8 cellular contexts compared by ENCODE assay signal in genomic region chr12:51218607-51219161, GRCh38. TPM values are rescaled to one million over a fixed set of nuclear protein-coding genes. Genes with fewer than 3 reads are reported as not detected.
DNase-seq lines count a peak whose midpoint lies in the region; ATAC-seq and TF ChIP-seq lines count a peak whose summit lies in the region.

No MANE protein-coding gene starts in this region.

- POLR2A ChIA-PET in activated B cell treated with CpG ODN at 0.5 μM for 24 hours (lab: Charles Lee): interaction anchor here (0.6 to 5.1 kb wide), 23 partner anchors 12 to 1814 kb away, joined by 3 to 198 read pairs (median 7); partner anchors contain the start of genes ATF1, BIN2, CSRNP2 and DAZAP2

- DNase-seq in activated naive CD4-positive, alpha-beta T cell treated with anti-CD3 and anti-CD28 coated beads for 36 hours: no peak
- DNase-seq in activated naive CD4-positive, alpha-beta T cell treated with Interleukin-2 at 50 U/mL for 16 hours: no peak
- DNase-seq in activated B cell treated with CpG ODN at 0.5 μM for 24 hours (no peak), glomerular visceral epithelial cell (ENCODE audit: extremely low spot score) (peak; percentile 17), progenitor cell of endocrine pancreas (ENCODE audit: low spot score, unreplicated experiment) (peak; percentile 15)

- ATAC-seq in activated B cell treated with CpG ODN at 0.5 μM for 24 hours (ENCODE audit: low read depth) (no peak), GM21723 (IDR thresholded peaks at IDR 0.05; ENCODE audit: unreplicated experiment) (no peak), HG03095 (IDR thresholded peaks at IDR 0.05; ENCODE audit: unreplicated experiment) (no peak), GM18505 (IDR thresholded peaks at IDR 0.05; ENCODE audit: unreplicated experiment) (no peak)

- H3K4me1 Mint-ChIP-seq in activated naive CD4-positive, alpha-beta T cell treated with anti-CD3 and anti-CD28 coated beads for 36 hours (ENCODE audit: low read depth): peaks cover 15% of the 10 kb centered on the region
- peaks cover 17% of the 10 kb centered on the region for H3K4me1 Mint-ChIP-seq in activated B cell treated with CpG ODN at 0.5 μM for 24 hours
- peaks cover 12% of the 10 kb centered on the region for H3K4me1 Mint-ChIP-seq in progenitor cell of endocrine pancreas (ENCODE audit: low read depth)

- no peaks in the 10 kb centered on the region for H3K36me3 Mint-ChIP-seq in activated naive CD4-positive, alpha-beta T cell treated with anti-CD3 and anti-CD28 coated beads for 36 hours (ENCODE audit: low read depth)
- H3K36me3 Mint-ChIP-seq in activated B cell treated with CpG ODN at 0.5 μM for 24 hours (ENCODE audit: low read depth) (peaks cover 7% of the 10 kb centered on the region), progenitor cell of endocrine pancreas (ENCODE audit: insufficient read depth) (no peaks in the 10 kb centered on the region)

- CTCF ChIA-PET in activated naive CD4-positive, alpha-beta T cell treated with anti-CD3 and anti-CD28 coated beads for 36 hours (lab: Charles Lee): interaction anchor here (0.6 to 1.4 kb wide), 5 partner anchors 11 to 233 kb away, joined by 3 to 6 read pairs (median 3); no protein-coding TSS in a partner anchor
- CTCF ChIA-PET in activated B cell treated with CpG ODN at 0.5 μM for 24 hours (lab: Charles Lee): interaction anchor here (0.6 to 1.7 kb wide), 6 partner anchors 20 to 313 kb away, joined by 3 to 8 read pairs (median 6); partner anchors contain the start of gene DAZAP2

- intact Hi-C loops in activated naive CD4-positive, alpha-beta T cell treated with anti-CD3 and anti-CD28 coated beads for 36 hours (cut with micrococcal nuclease): loop anchor here (1.0 to 10.0 kb wide), 6 partner anchors 20 to 818 kb away; partner anchors contain the start of genes ATF1, CSRNP2, DAZAP2 and LARP4
- intact Hi-C loops in activated B cell treated with CpG ODN at 0.5 μM for 24 hours (cut with micrococcal nuclease): loop anchor here (1.0 to 5.0 kb wide), 8 partner anchors 20 to 454 kb away; partner anchors contain the start of genes ATF1, CSRNP2, DAZAP2 and LETMD1

- TF ChIP-seq POLR2A in GM18505 (IDR thresholded peaks at IDR 0.05; ENCODE audit: borderline replicate concordance, extremely low read depth, insufficient read depth, insufficient read length): no peak

- peak overlapping the region; percentile 75 for H3K4me3 Mint-ChIP-seq in activated naive CD4-positive, alpha-beta T cell treated with anti-CD3 and anti-CD28 coated beads for 36 hours
- H3K4me3 Mint-ChIP-seq in activated B cell treated with CpG ODN at 0.5 μM for 24 hours: peak overlapping the region; percentile 91
- peak overlapping the region; percentile 66 for H3K4me3 Mint-ChIP-seq in progenitor cell of endocrine pancreas (ENCODE audit: low read depth)

- H3K27ac Mint-ChIP-seq in activated naive CD4-positive, alpha-beta T cell treated with anti-CD3 and anti-CD28 coated beads for 36 hours: peak overlapping the region; percentile 84
- H3K27ac Mint-ChIP-seq in activated B cell treated with CpG ODN at 0.5 μM for 24 hours (peak overlapping the region; percentile 95), progenitor cell of endocrine pancreas (peak overlapping the region; percentile 96)

- no peak for TF ChIP-seq CTCF in activated B cell treated with CpG ODN at 0.5 μM for 24 hours (IDR thresholded peaks at IDR 0.05)
- TF ChIP-seq CTCF in progenitor cell of endocrine pancreas (IDR thresholded peaks at IDR 0.05; ENCODE audit: unreplicated experiment): peak; percentile 20

- H3K27me3 Mint-ChIP-seq in activated naive CD4-positive, alpha-beta T cell treated with anti-CD3 and anti-CD28 coated beads for 36 hours (ENCODE audit: low read depth): no peaks in the 10 kb centered on the region
- H3K27me3 Mint-ChIP-seq in activated B cell treated with CpG ODN at 0.5 μM for 24 hours (no peaks in the 10 kb centered on the region), progenitor cell of endocrine pancreas (no peaks in the 10 kb centered on the region)

- no peaks in the 10 kb centered on the region for H3K9me3 Mint-ChIP-seq in activated naive CD4-positive, alpha-beta T cell treated with anti-CD3 and anti-CD28 coated beads for 36 hours
- no peaks in the 10 kb centered on the region for H3K9me3 Mint-ChIP-seq in activated B cell treated with CpG ODN at 0.5 μM for 24 hours
- no peaks in the 10 kb centered on the region for H3K9me3 Mint-ChIP-seq in progenitor cell of endocrine pancreas (ENCODE audit: low read depth)

RNA-seq across cellular contexts. Expression of gene POU6F1, which starts 0.8 kb away (rescaled TPM):
- total RNA-seq in activated naive CD4-positive, alpha-beta T cell treated with anti-CD3 and anti-CD28 coated beads for 36 hours: 1 to 10 TPM; 7.8 TPM
- total RNA-seq in activated B cell treated with CpG ODN at 0.5 μM for 24 hours (20.3 and 26.2 TPM in 2 replicates), progenitor cell of endocrine pancreas (8.2 and 11.6 TPM in 2 replicates)

RNA-seq across cellular contexts. Expression of gene DAZAP2, which starts 19.9 kb away (rescaled TPM):
- 100 to 1,000 TPM; 106 to 107 TPM for total RNA-seq in activated naive CD4-positive, alpha-beta T cell treated with anti-CD3 and anti-CD28 coated beads for 36 hours
- 209 and 214 TPM in 2 replicates for total RNA-seq in activated B cell treated with CpG ODN at 0.5 μM for 24 hours
- total RNA-seq in progenitor cell of endocrine pancreas: 103 and 106 TPM in 2 replicates

RNA-seq across cellular contexts. Expression of gene TFCP2, which starts 45.7 kb away (rescaled TPM):
- 10 to 100 TPM; 23.6 to 25.4 TPM for total RNA-seq in activated naive CD4-positive, alpha-beta T cell treated with anti-CD3 and anti-CD28 coated beads for 36 hours
- 34.9 and 36.7 TPM in 2 replicates for total RNA-seq in activated B cell treated with CpG ODN at 0.5 μM for 24 hours
- total RNA-seq in progenitor cell of endocrine pancreas: 40.0 and 44.2 TPM in 2 replicates

RNA-seq across cellular contexts. Expression of gene SMAGP, which starts 51.5 kb away (rescaled TPM):
- 1 to 10 TPM in 1 of 2 experiments, under 1 TPM in 1; 0.54 to 1.2 TPM for total RNA-seq in activated naive CD4-positive, alpha-beta T cell treated with anti-CD3 and anti-CD28 coated beads for 36 hours
- 11.4 and 11.5 TPM in 2 replicates for total RNA-seq in activated B cell treated with CpG ODN at 0.5 μM for 24 hours
- 9.1 and 11.0 TPM in 2 replicates for total RNA-seq in progenitor cell of endocrine pancreas

Comparison
In these comparisons a context has a peak if more than half of its experiments do, and no peak if none do; other contexts are left out.
1. DNase-seq: peak in glomerular visceral epithelial cell (single experiment) and progenitor cell of endocrine pancreas (single experiment); none in activated naive CD4-positive, alpha-beta T cell treated with anti-CD3 and anti-CD28 coated beads for 36 hours (single experiment), activated naive CD4-positive, alpha-beta T cell treated with Interleukin-2 at 50 U/mL for 16 hours (single experiment) and activated B cell treated with CpG ODN at 0.5 μM for 24 hours (single experiment).
2. Peak in every context shown above with its lines, with median percentiles within 50 percentile points of each other: H3K27ac Mint-ChIP-seq and H3K4me3 Mint-ChIP-seq.